8 cellular contexts compared by ENCODE assay signal in the genomic region with DNA sequence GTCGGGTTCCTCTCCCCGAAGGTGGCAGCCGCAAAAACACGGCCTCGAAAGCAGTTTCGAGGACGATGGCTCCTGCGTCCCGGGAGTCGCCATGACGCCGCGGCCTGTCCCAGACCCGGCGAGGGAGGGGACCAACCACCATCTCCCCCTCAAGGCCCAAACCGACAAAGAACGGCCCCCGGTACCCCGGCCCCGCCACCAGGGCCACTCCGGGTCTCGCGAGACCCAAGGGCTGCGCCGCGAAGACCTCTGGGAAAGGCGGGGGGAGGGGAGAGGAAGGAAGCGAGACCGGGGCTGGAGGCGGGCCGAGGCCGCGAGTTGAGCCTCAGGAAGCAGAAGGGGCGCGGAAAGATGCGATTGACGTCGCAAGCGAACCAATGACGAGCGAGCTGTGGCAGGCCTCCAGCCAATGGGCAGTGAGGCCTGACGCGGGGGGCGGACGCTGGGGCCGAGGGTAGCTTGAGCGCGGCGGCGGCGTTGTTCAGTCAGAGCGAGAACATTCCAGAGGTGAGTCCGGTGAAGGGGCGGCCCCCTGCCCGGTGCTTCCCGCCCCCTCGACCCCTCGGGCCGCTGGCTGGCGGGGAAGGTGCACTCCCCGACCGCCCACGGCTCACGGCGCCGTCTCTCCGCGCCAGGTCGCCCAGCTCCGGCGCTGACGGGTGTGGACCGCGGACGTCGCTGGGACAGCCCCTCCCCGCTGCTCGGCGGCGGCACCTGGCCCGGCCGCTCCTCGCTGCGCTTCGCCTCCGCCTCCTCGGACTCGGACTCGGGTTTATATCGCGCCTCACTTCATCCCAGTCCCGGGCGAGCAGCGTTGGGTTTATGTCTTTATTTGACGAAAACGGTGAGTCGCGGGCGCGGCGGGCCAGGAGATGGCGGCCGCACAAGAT. TPM values are rescaled to one million over a fixed set of nuclear protein-coding genes. Genes with fewer than 3 reads are reported as not detected.
DNase-seq lines count a peak whose midpoint lies in the region; ATAC-seq lines count a peak whose summit lies in the region.

A gene (plus strand): TSS at position 484 of the 890 bp plus-strand sequence. CDS start 1,624 bp downstream, outside the sequence.

- peaks cover 42% of the 10 kb centered on the region for H3K36me3 Mint-ChIP-seq in activated CD4-positive, alpha-beta T cell treated with anti-CD3 and anti-CD28 coated beads, Interleukin-2, amount 10 ng/mL, durations not matched to agents 7 days and 5 days (ENCODE audit: low read depth)

- H3K27ac Mint-ChIP-seq in activated CD4-positive, alpha-beta T cell treated with anti-CD3 and anti-CD28 coated beads, Interleukin-2, amount 10 ng/mL, durations not matched to agents 7 days and 5 days, result peak within 1 kb of the TSS; percentile 94

- ATAC-seq in GM19328 (IDR thresholded peaks at IDR 0.05; ENCODE audit: unreplicated experiment) (peak; percentile 87), HG03520 (IDR thresholded peaks at IDR 0.05; ENCODE audit: unreplicated experiment) (peak; percentile 86)

- H3K4me3 Mint-ChIP-seq in activated CD4-positive, alpha-beta T cell treated with anti-CD3 and anti-CD28 coated beads, Interleukin-2, amount 10 ng/mL, durations not matched to agents 7 days and 5 days, result peak within 1 kb of the TSS; percentile 88

- H3K4me1 Mint-ChIP-seq in activated CD4-positive, alpha-beta T cell treated with anti-CD3 and anti-CD28 coated beads, Interleukin-2, amount 10 ng/mL, durations not matched to agents 7 days and 5 days, result peaks cover 45% of the 10 kb centered on the region

- CTCF ChIA-PET in activated CD4-positive, alpha-beta T cell treated with anti-CD3 and anti-CD28 coated beads, Interleukin-2, amount 10 ng/mL, durations not matched to agents 7 days and 5 days (lab: Charles Lee), result interaction anchor here (0.8 to 1.2 kb wide), 4 partner anchors 34 to 56 kb away, joined by 3 to 4 read pairs (median 4); no protein-coding TSS in a partner anchor

- H3K9me3 Mint-ChIP-seq in activated CD4-positive, alpha-beta T cell treated with anti-CD3 and anti-CD28 coated beads, Interleukin-2, amount 10 ng/mL, durations not matched to agents 7 days and 5 days, result no peaks in the 10 kb centered on the region

- no peaks in the 10 kb centered on the region for H3K27me3 Mint-ChIP-seq in activated CD4-positive, alpha-beta T cell treated with anti-CD3 and anti-CD28 coated beads, Interleukin-2, amount 10 ng/mL, durations not matched to agents 7 days and 5 days

- POLR2A ChIA-PET in activated CD4-positive, alpha-beta T cell treated with anti-CD3 and anti-CD28 coated beads, Interleukin-2, amount 10 ng/mL, durations not matched to agents 7 days and 5 days (lab: Charles Lee), result interaction anchor here (0.6 to 0.7 kb wide), 3 partner anchors 12 to 1382 kb away, joined by 3 to 5 read pairs (median 3); no protein-coding TSS in a partner anchor

- peak; percentile 93 to 99 (median 99) for DNase-seq in C1 segment of cervical spinal cord (lab: John Stamatoyannopoulos, UW)
- peak; percentile 99 for DNase-seq in NCI-H69 (lab: John Stamatoyannopoulos, UW)
- peak; percentile 99 for DNase-seq in activated CD4-positive, alpha-beta T cell treated with anti-CD3 and anti-CD28 coated beads, Interleukin-2, amount 10 ng/mL, durations not matched to agents 7 days and 5 days
- DNase-seq in cortex of kidney (lab: John Stamatoyannopoulos, UW), result peak; percentile 86
- peak; percentile 100 for DNase-seq in left kidney (ENCODE audit: low read depth, low spot score)
- DNase-seq in stimulated activated CD4-positive, alpha-beta T cell treated with anti-CD3 and anti-CD28 coated beads, Interleukin-2, amount 100 ng/mL, for 24 hours, result peak; percentile 99

RNA-seq across cellular contexts. Expression of the gene that starts here (rescaled TPM):
- 100 to 1,000 TPM; 176 to 179 TPM for total RNA-seq in activated CD4-positive, alpha-beta T cell treated with anti-CD3 and anti-CD28 coated beads, Interleukin-2, amount 10 ng/mL, durations not matched to agents 7 days and 5 days

Comparison
In these comparisons a context has a peak if more than half of its experiments do, and no peak if none do; other contexts are left out.
1. Peak in every context shown above with its lines: DNase-seq and ATAC-seq.